ENCODE assay signal across 1 cellular context in the genomic region with DNA sequence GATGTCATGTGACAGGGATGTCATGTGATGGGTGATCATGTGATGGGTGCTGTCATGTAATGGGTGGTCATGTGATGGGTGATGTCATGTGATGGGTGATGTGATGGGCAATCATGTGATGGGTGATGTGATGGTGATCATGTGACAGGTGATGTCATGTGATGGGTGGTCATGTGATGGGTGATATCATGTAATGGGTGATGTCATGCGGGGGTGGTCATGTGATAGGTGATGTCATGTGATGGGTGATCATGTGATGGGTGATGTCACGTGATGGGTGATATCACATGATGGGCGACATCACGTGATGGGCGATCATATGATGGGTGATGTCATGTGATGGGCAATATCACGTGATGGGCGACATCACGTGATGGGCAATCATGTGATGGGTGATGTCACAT.
TF ChIP-seq lines count a peak whose summit lies in the region.

No MANE protein-coding gene starts in this region.

TF ChIP-seq in K562, 482 proteins besides CTCF, POLR2A, EP300 and RAD21 (continued from another document):
- TF ChIP-seq, protein P1, sequence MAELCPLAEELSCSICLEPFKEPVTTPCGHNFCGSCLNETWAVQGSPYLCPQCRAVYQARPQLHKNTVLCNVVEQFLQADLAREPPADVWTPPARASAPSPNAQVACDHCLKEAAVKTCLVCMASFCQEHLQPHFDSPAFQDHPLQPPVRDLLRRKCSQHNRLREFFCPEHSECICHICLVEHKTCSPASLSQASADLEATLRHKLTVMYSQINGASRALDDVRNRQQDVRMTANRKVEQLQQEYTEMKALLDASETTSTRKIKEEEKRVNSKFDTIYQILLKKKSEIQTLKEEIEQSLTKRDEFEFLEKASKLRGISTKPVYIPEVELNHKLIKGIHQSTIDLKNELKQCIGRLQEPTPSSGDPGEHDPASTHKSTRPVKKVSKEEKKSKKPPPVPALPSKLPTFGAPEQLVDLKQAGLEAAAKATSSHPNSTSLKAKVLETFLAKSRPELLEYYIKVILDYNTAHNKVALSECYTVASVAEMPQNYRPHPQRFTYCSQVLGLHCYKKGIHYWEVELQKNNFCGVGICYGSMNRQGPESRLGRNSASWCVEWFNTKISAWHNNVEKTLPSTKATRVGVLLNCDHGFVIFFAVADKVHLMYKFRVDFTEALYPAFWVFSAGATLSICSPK (IDR thresholded peaks at IDR 0.05; ENCODE audit: borderline replicate concordance) = peak; percentile 82; the same call in 1 of the 2 replicates
- TF ChIP-seq ELF4 (CRISPR knock-in tag; IDR thresholded peaks at IDR 0.05) (peak; percentile 83), SIRT6 (IDR thresholded peaks at IDR 0.05; ENCODE audit: low read depth, low read length) (no peak), MTA1 (IDR thresholded peaks at IDR 0.05; ENCODE audit: borderline replicate concordance) (peak; percentile 82), DPF2 (IDR thresholded peaks at IDR 0.05) (0 out of 2 replicates have a peak, but pooled peaks have one; percentile 11), HMGXB4 (CRISPR knock-in tag; IDR thresholded peaks at IDR 0.05) (no peak), MAFF (IDR thresholded peaks at IDR 0.05; ENCODE audit: low read length) (no peak), MECOM (CRISPR knock-in tag; IDR thresholded peaks at IDR 0.05) (no peak), MAZ (CRISPR knock-in tag; conservative IDR thresholded peaks at IDR 0.05 in 1 of 2, IDR thresholded peaks at IDR 0.05 in 1 of 2) (peak in 1 of 2 experiments; percentile 63; a peak in 2 of 4 replicates), L3MBTL2 (IDR thresholded peaks at IDR 0.05) (no peak), RBM15 (IDR thresholded peaks at IDR 0.05; ENCODE audit: insufficient read depth, low read length) (no peak), ATF1 (CRISPR knock-in tag; IDR thresholded peaks at IDR 0.05) (no peak), ATF1 (tag; IDR thresholded peaks at IDR 0.05) (peak; percentile 80), KLF16 (IDR thresholded peaks at IDR 0.05) (0 out of 2 replicates have a peak, but pooled peaks have one; percentile 29), SAP30 (IDR thresholded peaks at IDR 0.05; ENCODE audit: borderline replicate concordance, insufficient read depth, low read depth, low read length, poor library complexity, severe bottlenecking) (no peak), MCM2 (IDR thresholded peaks at IDR 0.05; ENCODE audit: low read depth) (no peak), FIP1L1 (IDR thresholded peaks at IDR 0.05; ENCODE audit: low read depth, low read length, poor library complexity, severe bottlenecking) (no peak), NFXL1 (CRISPR knock-in tag; IDR thresholded peaks at IDR 0.05) (no peak), ZNF175 (CRISPR knock-in tag; IDR thresholded peaks at IDR 0.05; ENCODE audit: low read depth) (no peak), MAFG (tag; conservative IDR thresholded peaks at IDR 0.05) (no peak), TAF7 (tag; IDR thresholded peaks at IDR 0.05) (no peak), PRPF4 (IDR thresholded peaks at IDR 0.05; ENCODE audit: insufficient read depth, low read depth, low read length, poor library complexity, severe bottlenecking) (no peak), ZBTB12 (CRISPR knock-in tag; IDR thresholded peaks at IDR 0.05) (peak; percentile 77), IRF2 (CRISPR knock-in tag; IDR thresholded peaks at IDR 0.05) (no peak), SOX6 (IDR thresholded peaks at IDR 0.05) (peak; percentile 8; the same call in 1 of the 2 replicates), SMAD2 (IDR thresholded peaks at IDR 0.05; ENCODE audit: low read depth, low read length) (no peak)
- TF ChIP-seq, protein P2, sequence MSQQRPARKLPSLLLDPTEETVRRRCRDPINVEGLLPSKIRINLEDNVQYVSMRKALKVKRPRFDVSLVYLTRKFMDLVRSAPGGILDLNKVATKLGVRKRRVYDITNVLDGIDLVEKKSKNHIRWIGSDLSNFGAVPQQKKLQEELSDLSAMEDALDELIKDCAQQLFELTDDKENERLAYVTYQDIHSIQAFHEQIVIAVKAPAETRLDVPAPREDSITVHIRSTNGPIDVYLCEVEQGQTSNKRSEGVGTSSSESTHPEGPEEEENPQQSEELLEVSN (IDR thresholded peaks at IDR 0.05; ENCODE audit: borderline replicate concordance in 1 of 2, extremely low read depth in 1 of 2, insufficient read depth in 1 of 2, insufficient read length in 1 of 2, low read depth in 1 of 2, low read length in 1 of 2, poor library complexity in 1 of 2, severe bottlenecking in 1 of 2) = peak in 1 of 2 experiments; percentile 11
- TF ChIP-seq, protein P3, sequence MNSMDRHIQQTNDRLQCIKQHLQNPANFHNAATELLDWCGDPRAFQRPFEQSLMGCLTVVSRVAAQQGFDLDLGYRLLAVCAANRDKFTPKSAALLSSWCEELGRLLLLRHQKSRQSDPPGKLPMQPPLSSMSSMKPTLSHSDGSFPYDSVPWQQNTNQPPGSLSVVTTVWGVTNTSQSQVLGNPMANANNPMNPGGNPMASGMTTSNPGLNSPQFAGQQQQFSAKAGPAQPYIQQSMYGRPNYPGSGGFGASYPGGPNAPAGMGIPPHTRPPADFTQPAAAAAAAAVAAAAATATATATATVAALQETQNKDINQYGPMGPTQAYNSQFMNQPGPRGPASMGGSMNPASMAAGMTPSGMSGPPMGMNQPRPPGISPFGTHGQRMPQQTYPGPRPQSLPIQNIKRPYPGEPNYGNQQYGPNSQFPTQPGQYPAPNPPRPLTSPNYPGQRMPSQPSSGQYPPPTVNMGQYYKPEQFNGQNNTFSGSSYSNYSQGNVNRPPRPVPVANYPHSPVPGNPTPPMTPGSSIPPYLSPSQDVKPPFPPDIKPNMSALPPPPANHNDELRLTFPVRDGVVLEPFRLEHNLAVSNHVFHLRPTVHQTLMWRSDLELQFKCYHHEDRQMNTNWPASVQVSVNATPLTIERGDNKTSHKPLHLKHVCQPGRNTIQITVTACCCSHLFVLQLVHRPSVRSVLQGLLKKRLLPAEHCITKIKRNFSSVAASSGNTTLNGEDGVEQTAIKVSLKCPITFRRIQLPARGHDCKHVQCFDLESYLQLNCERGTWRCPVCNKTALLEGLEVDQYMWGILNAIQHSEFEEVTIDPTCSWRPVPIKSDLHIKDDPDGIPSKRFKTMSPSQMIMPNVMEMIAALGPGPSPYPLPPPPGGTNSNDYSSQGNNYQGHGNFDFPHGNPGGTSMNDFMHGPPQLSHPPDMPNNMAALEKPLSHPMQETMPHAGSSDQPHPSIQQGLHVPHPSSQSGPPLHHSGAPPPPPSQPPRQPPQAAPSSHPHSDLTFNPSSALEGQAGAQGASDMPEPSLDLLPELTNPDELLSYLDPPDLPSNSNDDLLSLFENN (IDR thresholded peaks at IDR 0.05; ENCODE audit: low read depth in 2 of 2, low read length in 2 of 2) = no peak
- TF ChIP-seq, protein P4, sequence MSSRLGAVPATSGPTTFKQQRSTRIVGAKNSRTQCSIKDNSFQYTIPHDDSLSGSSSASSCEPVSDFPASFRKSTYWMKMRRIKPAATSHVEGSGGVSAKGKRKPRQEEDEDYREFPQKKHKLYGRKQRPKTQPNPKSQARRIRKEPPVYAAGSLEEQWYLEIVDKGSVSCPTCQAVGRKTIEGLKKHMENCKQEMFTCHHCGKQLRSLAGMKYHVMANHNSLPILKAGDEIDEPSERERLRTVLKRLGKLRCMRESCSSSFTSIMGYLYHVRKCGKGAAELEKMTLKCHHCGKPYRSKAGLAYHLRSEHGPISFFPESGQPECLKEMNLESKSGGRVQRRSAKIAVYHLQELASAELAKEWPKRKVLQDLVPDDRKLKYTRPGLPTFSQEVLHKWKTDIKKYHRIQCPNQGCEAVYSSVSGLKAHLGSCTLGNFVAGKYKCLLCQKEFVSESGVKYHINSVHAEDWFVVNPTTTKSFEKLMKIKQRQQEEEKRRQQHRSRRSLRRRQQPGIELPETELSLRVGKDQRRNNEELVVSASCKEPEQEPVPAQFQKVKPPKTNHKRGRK (tag; IDR thresholded peaks at IDR 0.05) = no peak
